1 cellular context compared by ENCODE assay signal in the genomic region with DNA sequence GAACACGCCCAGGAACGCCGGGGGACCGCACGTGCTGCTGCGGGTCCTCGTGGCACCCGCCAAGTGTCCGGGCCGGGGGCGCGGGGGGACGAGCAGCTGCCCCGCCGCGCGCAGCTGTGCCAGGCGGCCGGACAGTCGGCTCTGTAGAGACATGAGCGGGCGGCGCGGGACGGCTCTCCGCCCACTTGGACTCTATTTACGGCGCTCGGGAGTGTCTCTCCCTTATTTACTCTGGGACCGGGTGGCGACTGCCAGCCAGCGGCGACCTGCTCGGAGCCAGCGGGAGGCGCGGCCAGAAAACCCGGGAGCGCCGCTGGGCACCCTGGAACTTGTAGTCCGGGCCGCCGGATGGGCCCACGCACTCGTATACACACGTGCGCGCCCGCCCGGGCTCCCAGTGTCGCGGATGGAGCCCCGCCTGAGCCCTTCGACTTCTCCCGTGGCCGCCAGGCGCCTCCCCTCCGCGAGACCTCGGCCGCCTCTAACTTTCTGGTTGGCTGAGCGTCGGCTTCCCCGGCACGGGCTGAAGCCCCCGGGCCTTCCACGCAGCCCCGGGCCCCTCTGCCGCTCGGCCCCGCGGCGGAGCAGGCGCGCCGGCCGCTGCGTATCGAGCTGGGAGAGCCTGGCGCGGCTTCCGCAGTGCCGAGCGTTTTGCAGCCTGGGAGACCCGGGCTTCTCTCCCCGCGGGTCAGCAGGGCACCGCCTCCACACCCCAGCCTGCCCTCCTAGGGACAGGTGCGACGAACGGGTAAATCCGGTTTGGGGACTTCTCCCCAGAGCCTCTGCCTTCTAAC.
TF ChIP-seq lines count a peak whose summit lies in the region.

A gene with protein sequence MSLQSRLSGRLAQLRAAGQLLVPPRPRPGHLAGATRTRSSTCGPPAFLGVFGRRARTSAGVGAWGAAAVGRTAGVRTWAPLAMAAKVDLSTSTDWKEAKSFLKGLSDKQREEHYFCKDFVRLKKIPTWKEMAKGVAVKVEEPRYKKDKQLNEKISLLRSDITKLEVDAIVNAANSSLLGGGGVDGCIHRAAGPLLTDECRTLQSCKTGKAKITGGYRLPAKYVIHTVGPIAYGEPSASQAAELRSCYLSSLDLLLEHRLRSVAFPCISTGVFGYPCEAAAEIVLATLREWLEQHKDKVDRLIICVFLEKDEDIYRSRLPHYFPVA (minus strand): TSS at position 272 of the 794 bp plus-strand sequence. CDS start 119 bp downstream, at position 153.

TF ChIP-seq in GM12878, 131 proteins besides CTCF, POLR2A, EP300 and RAD21 (continued from another document):
- TF ChIP-seq, protein P1, sequence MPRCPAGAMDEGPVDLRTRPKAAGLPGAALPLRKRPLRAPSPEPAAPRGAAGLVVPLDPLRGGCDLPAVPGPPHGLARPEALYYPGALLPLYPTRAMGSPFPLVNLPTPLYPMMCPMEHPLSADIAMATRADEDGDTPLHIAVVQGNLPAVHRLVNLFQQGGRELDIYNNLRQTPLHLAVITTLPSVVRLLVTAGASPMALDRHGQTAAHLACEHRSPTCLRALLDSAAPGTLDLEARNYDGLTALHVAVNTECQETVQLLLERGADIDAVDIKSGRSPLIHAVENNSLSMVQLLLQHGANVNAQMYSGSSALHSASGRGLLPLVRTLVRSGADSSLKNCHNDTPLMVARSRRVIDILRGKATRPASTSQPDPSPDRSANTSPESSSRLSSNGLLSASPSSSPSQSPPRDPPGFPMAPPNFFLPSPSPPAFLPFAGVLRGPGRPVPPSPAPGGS (IDR thresholded peaks at IDR 0.05; ENCODE audit: borderline replicate concordance, insufficient read depth, low read depth, low read length, poor library complexity, severe bottlenecking): no peak
- 0 out of 2 replicates have a peak, but pooled peaks have one; percentile 3 for TF ChIP-seq ZSCAN29 (IDR thresholded peaks at IDR 0.05)
- peak; percentile 78 for TF ChIP-seq BACH1 (IDR thresholded peaks at IDR 0.05; ENCODE audit: borderline replicate concordance)
- TF ChIP-seq TCF12 (IDR thresholded peaks at IDR 0.05; ENCODE audit: low read depth, low read length): peak; percentile 2; the same call in 1 of the 2 replicates
